19 cellular contexts compared by ENCODE assay signal in the genomic region with DNA sequence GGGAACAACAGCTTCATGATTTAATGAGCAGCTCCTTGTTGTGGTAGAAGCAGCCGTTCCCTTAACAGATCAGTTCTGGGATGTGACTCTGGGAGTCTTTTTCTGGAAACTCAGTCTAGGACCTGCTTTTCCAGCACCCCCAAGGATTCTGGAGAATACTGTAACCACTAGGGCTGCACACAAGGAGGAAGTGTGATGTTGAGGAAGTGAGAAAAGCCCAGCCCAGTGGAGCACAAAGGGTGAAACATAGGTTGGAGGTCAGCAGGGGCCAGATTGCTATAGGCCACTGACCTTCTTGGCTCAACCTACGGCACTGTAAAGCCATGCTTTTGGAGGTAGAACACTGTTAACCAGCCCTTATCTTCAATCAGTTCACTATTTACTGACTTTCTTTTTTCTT. TPM values are rescaled to one million over a fixed set of nuclear protein-coding genes. Genes with fewer than 3 reads are reported as not detected.
DNase-seq lines count a peak whose midpoint lies in the region; ATAC-seq lines count a peak whose summit lies in the region.
"Had no signal": no experiment of that assay in that cellular context is flagged by ENCODE, and none has a peak within 500 bp of the region (broad histone marks: within the 10 kb centered on the region; RNA-seq: fewer than 3 reads in every experiment).

No MANE protein-coding gene starts in this region.

- H3K36me3 ChIP-seq in GM23248 (ENCODE audit: low read depth): no peaks in the 10 kb centered on the region
- H3K36me3 ChIP-seq: ascending aorta, neural progenitor cell had no signal

- no peak overlapping the region for H3K27ac ChIP-seq in right cardiac atrium (ENCODE audit: low read length)
- H3K27ac ChIP-seq in GM23248: no peak overlapping the region
- H3K27ac ChIP-seq: ascending aorta, coronary artery, epithelial cell of prostate, neural progenitor cell had no signal

- H4K20me1 ChIP-seq in GM23248 (ENCODE audit: insufficient read depth): no peaks in the 10 kb centered on the region

- no peak overlapping the region for H3K4me2 ChIP-seq in GM23248 (ENCODE audit: unreplicated experiment)
- H3K4me2 ChIP-seq: neural progenitor cell had no signal

- H3K4me3 Mint-ChIP-seq in activated naive CD4-positive, alpha-beta T cell treated with anti-CD3 and anti-CD28 coated beads, Interleukin-2, amount 50 U/mL, for 24 hours: peak overlapping the region; percentile 4
- H3K4me3 Mint-ChIP-seq in stimulated activated naive B cell treated with anti-CD40 and anti-IgM and Interleukin-4, amounts not matched to agents 10 μg/mL and 1 μg/mL and 100 μg/mL, for 72 hours: no peak overlapping the region
- H3K4me3 Mint-ChIP-seq: neural progenitor cell had no signal

- no peak overlapping the region for H2AFZ ChIP-seq in GM23248
- H2AFZ ChIP-seq: neural progenitor cell had no signal

- 67% methylated on average over 2 of the region's 2 CpGs for WGBS in right cardiac atrium
- 94 to 100% methylated on average over 2 of the region's 2 CpGs for WGBS in GM23248 (ENCODE audit: low coverage in 1 of 2, low lambda C conversion rate in 2 of 2, missing lambda C conversion rate in 2 of 2), 2 experiments

- no peaks in the 10 kb centered on the region for H3K36me3 Mint-ChIP-seq in activated naive CD4-positive, alpha-beta T cell treated with anti-CD3 and anti-CD28 coated beads, Interleukin-2, amount 50 U/mL, for 24 hours
- peaks cover 0 to 5% of the 10 kb centered on the region in 2 donors for H3K36me3 Mint-ChIP-seq in stimulated activated naive B cell treated with anti-CD40 and anti-IgM and Interleukin-4, amounts not matched to agents 10 μg/mL and 1 μg/mL and 100 μg/mL, for 72 hours
- H3K36me3 Mint-ChIP-seq: neural progenitor cell had no signal

- in situ Hi-C loops in GM23248 (cut with MboI): no loop called here

- peaks cover 1% of the 10 kb centered on the region for H3K27me3 Mint-ChIP-seq in activated naive CD4-positive, alpha-beta T cell treated with anti-CD3 and anti-CD28 coated beads, Interleukin-2, amount 50 U/mL, for 24 hours
- no peaks in the 10 kb centered on the region for H3K27me3 Mint-ChIP-seq in stimulated activated naive B cell treated with anti-CD40 and anti-IgM and Interleukin-4, amounts not matched to agents 10 μg/mL and 1 μg/mL and 100 μg/mL, for 72 hours

- no peak for DNase-seq in activated naive CD4-positive, alpha-beta T cell (lab: John Stamatoyannopoulos, UW)
- peak; percentile 62 for DNase-seq in NOMO-1 treated with DMSO at 0.1 percent for 48 hours (lab: John Stamatoyannopoulos, UW; ENCODE audit: unreplicated experiment)
- DNase-seq in right cardiac atrium: peak in 1 of 3 donors; percentile 60
- peak; percentile 39 for DNase-seq in stimulated activated naive B cell treated with anti-CD40 and anti-IgM and Interleukin-4, amounts not matched to agents 10 μg/mL and 1 μg/mL and 100 μg/mL, for 72 hours
- no peak for DNase-seq in islet precursor cell
- no peak for DNase-seq in GM23248
- no peak for DNase-seq in stimulated activated CD4-positive, alpha-beta T cell treated with anti-CD3 and anti-CD28 coated beads, Interleukin-4, amount 100 ng/mL, for 1 hour
- DNase-seq: activated gamma-delta T cell treated with Interleukin-2 at 50 U/mL for 16 hours; COR-L47; head of caudate nucleus; NCI-H1105; retina; stimulated activated CD8-positive, alpha-beta memory T cell treated with anti-CD3 and anti-CD28 coated beads, Interleukin-4, amount 100 ng/mL, for 48 hours had no signal

- H3K79me2 ChIP-seq in GM23248 (ENCODE audit: insufficient read depth): no peaks in the 10 kb centered on the region

- H3K9me3 ChIP-seq in right cardiac atrium (ENCODE audit: control insufficient read depth, low read length) (no peaks in the 10 kb centered on the region), GM23248 (ENCODE audit: low read depth) (no peaks in the 10 kb centered on the region)
- H3K9me3 ChIP-seq: ascending aorta had no signal

- H3K9me2 ChIP-seq in GM23248 (ENCODE audit: insufficient read depth): no peaks in the 10 kb centered on the region

- H3K4me1 ChIP-seq in right cardiac atrium (ENCODE audit: control insufficient read depth, insufficient read depth, low read length) (peaks cover 4% of the 10 kb centered on the region), GM23248 (ENCODE audit: insufficient read depth) (peaks cover 38% of the 10 kb centered on the region)
- H3K4me1 ChIP-seq: ascending aorta, neural progenitor cell had no signal

- H3K9ac ChIP-seq in GM23248: no peak overlapping the region
- H3K9ac ChIP-seq: neural progenitor cell had no signal

- no peak overlapping the region for H3K4me3 ChIP-seq in right cardiac atrium (ENCODE audit: low read length)
- H3K4me3 ChIP-seq in GM23248: no peak overlapping the region
- H3K4me3 ChIP-seq: ascending aorta, coronary artery, neural progenitor cell had no signal

- no peak overlapping the region for H3K27ac Mint-ChIP-seq in activated naive CD4-positive, alpha-beta T cell treated with anti-CD3 and anti-CD28 coated beads, Interleukin-2, amount 50 U/mL, for 24 hours
- no peak overlapping the region for H3K27ac Mint-ChIP-seq in stimulated activated naive B cell treated with anti-CD40 and anti-IgM and Interleukin-4, amounts not matched to agents 10 μg/mL and 1 μg/mL and 100 μg/mL, for 72 hours
- H3K27ac Mint-ChIP-seq: neural progenitor cell had no signal

- peaks cover 21% of the 10 kb centered on the region for H3F3A ChIP-seq in GM23248 (ENCODE audit: insufficient read depth)

- intact Hi-C loops in right cardiac atrium (cut with DNase I): no loop called here

- H3K27me3 ChIP-seq in right cardiac atrium (ENCODE audit: control insufficient read depth, insufficient read depth) (no peaks in the 10 kb centered on the region), GM23248 (replicated peaks; ENCODE audit: insufficient read depth) (no peaks in the 10 kb centered on the region)
- H3K27me3 ChIP-seq: ascending aorta, neural progenitor cell had no signal

- peak; percentile 43 to 79 for ATAC-seq in right cardiac atrium
- ATAC-seq in stimulated activated naive B cell treated with anti-CD40 and anti-IgM and Interleukin-4, amounts not matched to agents 10 μg/mL and 1 μg/mL and 100 μg/mL, for 72 hours (replicated peaks): peak; percentile 92 to 96

- H3K9me3 Mint-ChIP-seq in activated naive CD4-positive, alpha-beta T cell treated with anti-CD3 and anti-CD28 coated beads, Interleukin-2, amount 50 U/mL, for 24 hours: no peaks in the 10 kb centered on the region
- H3K9me3 Mint-ChIP-seq in stimulated activated naive B cell treated with anti-CD40 and anti-IgM and Interleukin-4, amounts not matched to agents 10 μg/mL and 1 μg/mL and 100 μg/mL, for 72 hours: no peaks in the 10 kb centered on the region

- H3K4me1 Mint-ChIP-seq in activated naive CD4-positive, alpha-beta T cell treated with anti-CD3 and anti-CD28 coated beads, Interleukin-2, amount 50 U/mL, for 24 hours: peaks cover 46% of the 10 kb centered on the region
- H3K4me1 Mint-ChIP-seq in stimulated activated naive B cell treated with anti-CD40 and anti-IgM and Interleukin-4, amounts not matched to agents 10 μg/mL and 1 μg/mL and 100 μg/mL, for 72 hours: peaks cover 36 to 53% of the 10 kb centered on the region in 2 donors
- H3K4me1 Mint-ChIP-seq: neural progenitor cell had no signal

RNA-seq across cellular contexts. Expression of gene PLA2G5, which starts 10.1 kb away (rescaled TPM):
- 100 to 1,000 TPM in 2 of 4 donors, 10 to 100 TPM in 2; 91.6 to 122 (median 101) TPM for total RNA-seq in right cardiac atrium
- polyA plus RNA-seq in right cardiac atrium (165 TPM), GM23248 (2016; fragmentation: Nextera tagmentation; extraction: Ambion mirVana) (0.16 and 0.33 TPM in 2 replicates)
- not detected in 2 replicates for total RNA-seq in GM23248 (2014; rRNA removed; shearing (Covaris generic))
- total RNA-seq: activated CD8-positive, alpha-beta memory T cell treated with anti-CD3 and anti-CD28 coated beads for 36 hours had no signal

RNA-seq across cellular contexts. Expression of gene PLA2G2D, which starts 59.5 kb away (rescaled TPM):
- not detected for total RNA-seq in right cardiac atrium
- not detected for polyA plus RNA-seq in right cardiac atrium
- total RNA-seq in GM23248 (2014; rRNA removed; shearing (Covaris generic)): not detected in 2 replicates
- not detected in 2 replicates for polyA plus RNA-seq in GM23248 (2016; fragmentation: Nextera tagmentation; extraction: Ambion mirVana)
- total RNA-seq: activated CD8-positive, alpha-beta memory T cell treated with anti-CD3 and anti-CD28 coated beads for 36 hours; ascending aorta had no signal

Comparison
In these comparisons a context has a peak if more than half of its experiments do, and no peak if none do; other contexts are left out.
1. DNase-seq: peak in NOMO-1 treated with DMSO at 0.1 percent for 48 hours (single experiment) and stimulated activated naive B cell treated with anti-CD40 and anti-IgM and Interleukin-4, amounts not matched to agents 10 μg/mL and 1 μg/mL and 100 μg/mL, for 72 hours (single experiment); none in activated naive CD4-positive, alpha-beta T cell (0 of 4), islet precursor cell (single experiment), GM23248 (single experiment) and stimulated activated CD4-positive, alpha-beta T cell treated with anti-CD3 and anti-CD28 coated beads, Interleukin-4, amount 100 ng/mL, for 1 hour (single experiment).
2. RNA of gene PLA2G5, which starts 10.1 kb away (total RNA-seq): 91.6 to 122 TPM in right cardiac atrium; not detected in GM23248; every median in the first group is over 10 times any median in the second.